In genomic region chr5:151694035-151694485, GRCh38 we compare ENCODE assay signal across 15 cellular contexts. TPM values are rescaled to one million over a fixed set of nuclear protein-coding genes. Genes with fewer than 3 reads are reported as not detected.
DNase-seq lines count a peak whose midpoint lies in the region; ATAC-seq and TF ChIP-seq lines count a peak whose summit lies in the region.
"Had no signal": no experiment of that assay in that cellular context is flagged by ENCODE, and none has a peak within 500 bp of the region (broad histone marks: within the 10 kb centered on the region; RNA-seq: fewer than 3 reads in every experiment).

No MANE protein-coding gene starts in this region.

- no peak overlapping the region for H3K27ac ChIP-seq in prostate gland

- DNase-seq in Calu3 (peak; percentile 13), WTC11 (ENCODE audit: low spot score) (no peak), head of caudate nucleus (peak; percentile 38 to 94 (median 85)), pons (ENCODE audit: low spot score) (peak; percentile 97), ecto neural progenitor cell (ENCODE audit: low spot score) (no peak), prostate gland (ENCODE audit: low spot score) (no peak)
- DNase-seq: DND-41; effector CD8-positive, alpha-beta T cell; mucosa of descending colon; NCI-H226; RPMI8226 had no signal

- no peaks in the 10 kb centered on the region for H3K27me3 ChIP-seq in prostate gland (replicated peaks; ENCODE audit: insufficient read depth)
- H3K27me3 ChIP-seq: hepatocyte had no signal

- H3K4me3 Mint-ChIP-seq in Calu3 (ENCODE audit: low read depth, unreplicated experiment) (no peak overlapping the region), WTC11 (no peak overlapping the region)
- H3K4me3 Mint-ChIP-seq: activated naive CD4-positive, alpha-beta T cell treated with anti-CD3 and anti-CD28 coated beads, Interleukin-2, amount 50 U/mL, for 24 hours had no signal

- H3K4me1 Mint-ChIP-seq in Calu3 (ENCODE audit: low read depth, unreplicated experiment) (peaks cover 4% of the 10 kb centered on the region), WTC11 (peaks cover 23% of the 10 kb centered on the region)
- H3K4me1 Mint-ChIP-seq: activated naive CD4-positive, alpha-beta T cell treated with anti-CD3 and anti-CD28 coated beads, Interleukin-2, amount 50 U/mL, for 24 hours had no signal

- no peaks in the 10 kb centered on the region for H3K36me3 ChIP-seq in prostate gland

- no peak overlapping the region for H3K27ac Mint-ChIP-seq in Calu3 (ENCODE audit: unreplicated experiment)
- no peak overlapping the region for H3K27ac Mint-ChIP-seq in WTC11
- H3K27ac Mint-ChIP-seq: activated naive CD4-positive, alpha-beta T cell treated with anti-CD3 and anti-CD28 coated beads, Interleukin-2, amount 50 U/mL, for 24 hours had no signal

- no peaks in the 10 kb centered on the region for H3K4me1 ChIP-seq in prostate gland (replicated peaks)

- BruUV-seq in Calu3 (replicated peaks; lab: Mats Ljungman, UMichigan), result no TSS peak

- TF ChIP-seq POLR2A in prostate gland (IDR thresholded peaks at IDR 0.05), result no peak

- intact Hi-C loops in Calu3 (cut with micrococcal nuclease; ENCODE audit: unreplicated experiment), result no loop called here
- intact Hi-C loops in head of caudate nucleus (cut with DNase I), result no loop called here
- intact Hi-C loops in prostate gland (cut with DNase I), result no loop called here

- H3K9me3 Mint-ChIP-seq in Calu3 (ENCODE audit: low read depth, unreplicated experiment), result no peaks in the 10 kb centered on the region
- H3K9me3 Mint-ChIP-seq in WTC11, result no peaks in the 10 kb centered on the region
- H3K9me3 Mint-ChIP-seq: activated naive CD4-positive, alpha-beta T cell treated with anti-CD3 and anti-CD28 coated beads, Interleukin-2, amount 50 U/mL, for 24 hours had no signal

- H3K36me3 Mint-ChIP-seq in Calu3 (ENCODE audit: insufficient read depth, unreplicated experiment) (no peaks in the 10 kb centered on the region), WTC11 (no peaks in the 10 kb centered on the region)
- H3K36me3 Mint-ChIP-seq: activated naive CD4-positive, alpha-beta T cell treated with anti-CD3 and anti-CD28 coated beads, Interleukin-2, amount 50 U/mL, for 24 hours had no signal

- no peaks in the 10 kb centered on the region for H3K27me3 Mint-ChIP-seq in Calu3 (ENCODE audit: unreplicated experiment)
- H3K27me3 Mint-ChIP-seq in WTC11 (ENCODE audit: low read depth), result no peaks in the 10 kb centered on the region; the same call in 1 of the 2 replicates
- H3K27me3 Mint-ChIP-seq: activated naive CD4-positive, alpha-beta T cell treated with anti-CD3 and anti-CD28 coated beads, Interleukin-2, amount 50 U/mL, for 24 hours had no signal

- TF ChIP-seq CTCF in Calu3 (IDR thresholded peaks at IDR 0.05; ENCODE audit: unreplicated experiment) (no peak), WTC11 (IDR thresholded peaks at IDR 0.05) (no peak), prostate gland (IDR thresholded peaks at IDR 0.05) (no peak)

- ATAC-seq in WTC11 (no peak), GM19395 (IDR thresholded peaks at IDR 0.05; ENCODE audit: unreplicated experiment) (no peak), GM19328 (IDR thresholded peaks at IDR 0.05; ENCODE audit: unreplicated experiment) (no peak)
- ATAC-seq: mucosa of descending colon had no signal

- H3K4me3 ChIP-seq in prostate gland, result no peak overlapping the region
- H3K4me3 ChIP-seq: hepatocyte, mucosa of descending colon had no signal

- POLR2A ChIA-PET in WTC11 (lab: Charles Lee), result no interaction called here

- CTCF ChIA-PET in Calu3 (lab: Charles Lee) (interaction anchor here (0.6 kb wide), 1 partner anchor 222 kb away, joined by 3 read pairs; no protein-coding TSS in a partner anchor), WTC11 (lab: Charles Lee) (no interaction called here)

- H3K9me3 ChIP-seq in prostate gland, result no peaks in the 10 kb centered on the region
- H3K9me3 ChIP-seq: mucosa of descending colon had no signal

- 62% methylated on average over 3 of the region's 3 CpGs for WGBS in prostate gland

TF ChIP-seq in WTC11, 78 proteins besides CTCF, POLR2A, EP300 and RAD21:
- TF ChIP-seq NR3C1 (CRISPR knock-in tag; conservative IDR thresholded peaks at IDR 0.05; ENCODE audit: low read depth) (no peak), GABPB1 (CRISPR knock-in tag; IDR thresholded peaks at IDR 0.05) (0 out of 2 replicates have a peak, but pooled peaks have one; percentile 19)

RNA-seq across cellular contexts. Expression of gene SPARC, which starts 7.3 kb away (rescaled TPM):
- total RNA-seq in Calu3 (2022), result not detected in 2 replicates
- total RNA-seq in WTC11 (2021), result 357 to 418 TPM (median 358 TPM) in 3 replicates
- total RNA-seq in prostate gland, result 1,000 to 10,000 TPM in 1 of 2 donors, 100 to 1,000 TPM in 1; 101 to 2,249 TPM

Comparison
In these comparisons a context has a peak if more than half of its experiments do, and no peak if none do; other contexts are left out.
1. DNase-seq: peak in Calu3 (single experiment), head of caudate nucleus (42 of 42) and pons (single experiment); none in WTC11 (single experiment), ecto neural progenitor cell (single experiment) and prostate gland (single experiment).
2. RNA of gene SPARC, which starts 7.3 kb away (total RNA-seq): 101 to 2,249 TPM in prostate gland and 357 to 418 TPM in WTC11; not detected in Calu3; every median in the first group is over 10 times any median in the second.